1 cellular context compared by ENCODE assay signal in genomic region chr5:107254902-107255234, GRCh38.
TF ChIP-seq lines count a peak whose summit lies in the region.

No MANE protein-coding gene starts in this region.

TF ChIP-seq in GM23338, 12 proteins besides CTCF, POLR2A, EP300 and RAD21 (continued from another document):
- TF ChIP-seq, protein P1, sequence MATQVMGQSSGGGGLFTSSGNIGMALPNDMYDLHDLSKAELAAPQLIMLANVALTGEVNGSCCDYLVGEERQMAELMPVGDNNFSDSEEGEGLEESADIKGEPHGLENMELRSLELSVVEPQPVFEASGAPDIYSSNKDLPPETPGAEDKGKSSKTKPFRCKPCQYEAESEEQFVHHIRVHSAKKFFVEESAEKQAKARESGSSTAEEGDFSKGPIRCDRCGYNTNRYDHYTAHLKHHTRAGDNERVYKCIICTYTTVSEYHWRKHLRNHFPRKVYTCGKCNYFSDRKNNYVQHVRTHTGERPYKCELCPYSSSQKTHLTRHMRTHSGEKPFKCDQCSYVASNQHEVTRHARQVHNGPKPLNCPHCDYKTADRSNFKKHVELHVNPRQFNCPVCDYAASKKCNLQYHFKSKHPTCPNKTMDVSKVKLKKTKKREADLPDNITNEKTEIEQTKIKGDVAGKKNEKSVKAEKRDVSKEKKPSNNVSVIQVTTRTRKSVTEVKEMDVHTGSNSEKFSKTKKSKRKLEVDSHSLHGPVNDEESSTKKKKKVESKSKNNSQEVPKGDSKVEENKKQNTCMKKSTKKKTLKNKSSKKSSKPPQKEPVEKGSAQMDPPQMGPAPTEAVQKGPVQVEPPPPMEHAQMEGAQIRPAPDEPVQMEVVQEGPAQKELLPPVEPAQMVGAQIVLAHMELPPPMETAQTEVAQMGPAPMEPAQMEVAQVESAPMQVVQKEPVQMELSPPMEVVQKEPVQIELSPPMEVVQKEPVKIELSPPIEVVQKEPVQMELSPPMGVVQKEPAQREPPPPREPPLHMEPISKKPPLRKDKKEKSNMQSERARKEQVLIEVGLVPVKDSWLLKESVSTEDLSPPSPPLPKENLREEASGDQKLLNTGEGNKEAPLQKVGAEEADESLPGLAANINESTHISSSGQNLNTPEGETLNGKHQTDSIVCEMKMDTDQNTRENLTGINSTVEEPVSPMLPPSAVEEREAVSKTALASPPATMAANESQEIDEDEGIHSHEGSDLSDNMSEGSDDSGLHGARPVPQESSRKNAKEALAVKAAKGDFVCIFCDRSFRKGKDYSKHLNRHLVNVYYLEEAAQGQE (IDR thresholded peaks at IDR 0.05; ENCODE audit: unreplicated experiment), result no peak
TF ChIP-seq in GM23338: peak in this region for 0.
